In the genomic region with DNA sequence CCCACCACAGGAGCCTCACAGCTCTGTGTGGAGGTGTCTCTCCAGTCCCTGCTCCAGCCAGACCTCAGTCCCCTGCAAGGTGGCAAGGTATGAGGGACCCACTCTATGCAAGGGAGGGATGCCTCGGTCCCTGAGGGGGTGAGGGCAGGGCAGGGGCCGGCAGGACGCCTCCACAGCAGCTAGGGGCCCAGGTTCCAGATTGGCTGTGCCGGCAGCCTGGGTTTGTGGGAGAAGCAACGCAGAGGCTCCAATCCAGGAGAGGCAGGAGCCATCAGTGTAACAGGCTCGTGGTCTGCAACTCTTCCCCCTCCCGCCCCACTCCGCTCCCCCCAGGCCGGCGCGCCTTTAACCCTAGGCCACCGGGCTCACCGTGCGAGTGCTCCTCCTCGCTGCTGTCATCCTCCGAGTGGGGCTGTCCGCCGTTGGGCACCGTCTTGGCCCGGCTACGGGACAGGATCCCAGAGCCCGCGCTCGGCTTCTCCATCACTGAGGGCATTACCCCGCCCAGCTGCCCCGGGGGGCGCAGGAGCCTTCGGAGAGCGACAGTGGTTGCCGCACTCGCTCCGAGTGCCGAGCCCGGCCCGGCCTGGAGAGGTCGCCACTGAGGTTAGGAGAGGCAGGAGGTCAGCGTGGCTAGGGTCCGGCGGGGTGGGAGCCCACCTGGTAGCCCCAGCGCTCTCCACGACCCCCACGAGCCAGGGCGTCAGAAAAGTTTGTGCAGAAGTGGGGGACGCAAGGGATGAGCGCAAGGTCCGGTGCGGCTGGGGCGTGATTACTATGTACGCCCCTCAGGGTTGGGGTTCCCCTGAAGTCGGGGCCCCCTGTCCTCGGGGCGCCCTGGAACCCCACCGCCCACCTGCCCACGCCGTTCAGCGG, we compare ENCODE assay signal across 8 cellular contexts. TPM values are rescaled to one million over a fixed set of nuclear protein-coding genes. Genes with fewer than 3 reads are reported as not detected.
DNase-seq lines count a peak whose midpoint lies in the region; ATAC-seq, FAIRE-seq and TF ChIP-seq lines count a peak whose summit lies in the region.

No MANE protein-coding gene starts in this region.

- TSS peak; percentile 22 for BruUV-seq in HCT116 (replicated peaks; lab: Mats Ljungman, UMichigan)

- H3K36me3 Mint-ChIP-seq in brain = peaks cover 18% of the 10 kb centered on the region

- DNase-seq in HCT116 (ENCODE audit: low read depth, low spot score) (no peak), OCI-M1 (lab: John Stamatoyannopoulos, UW) (peak; percentile 60), keratinocyte (ENCODE audit: low read depth, low spot score) (no peak), NCI-H187 treated with DMSO at 0.1 percent for 48 hours (lab: John Stamatoyannopoulos, UW) (no peak)
- DNase-seq in stimulated activated naive CD4-positive, alpha-beta T cell treated with Interleukin-2 at 50 U/mL for 16 hours (lab: John Stamatoyannopoulos, UW) = peak; percentile 13

- dilution Hi-C loops in keratinocyte (cut with MboI; ENCODE audit: extremely low pct_ligation_motif_present, low sequenced_read_pairs) = no loop called here

- H3K9me3 ChIP-seq in BLaER1 treated with 17β-estradiol and CSF1 and Interleukin-3, amounts not matched to agents 10 nM and 100 nM (replicated peaks in 1 of 11) = no peaks in the 10 kb centered on the region
- H3K9me3 ChIP-seq in HCT116 (ENCODE audit: control insufficient read depth in 1 of 2, insufficient read depth in 1 of 2, low read depth in 1 of 2, low read length in 2 of 2) = no peaks in the 10 kb centered on the region
- no peaks in the 10 kb centered on the region for H3K9me3 ChIP-seq in keratinocyte (ENCODE audit: control insufficient read depth, low read depth, low read length)

- H2AFZ ChIP-seq in HCT116 (ENCODE audit: low read depth, low read length, poor library complexity, severe bottlenecking) = no peak overlapping the region
- peak overlapping the region; percentile 20 for H2AFZ ChIP-seq in keratinocyte (ENCODE audit: control insufficient read depth, low read length)

- peaks cover 0 to 28% (median 22%) of the 10 kb centered on the region in 11 experiments; a peak in 20 of 22 replicates for H3K36me3 ChIP-seq in BLaER1 treated with 17β-estradiol and CSF1 and Interleukin-3, amounts not matched to agents 10 nM and 100 nM
- H3K36me3 ChIP-seq in HCT116 (ENCODE audit: control insufficient read depth in 1 of 2, insufficient read depth in 2 of 2, low read length in 2 of 2) (no peaks in the 10 kb centered on the region; a peak in 1 of 4 replicates), keratinocyte (ENCODE audit: control insufficient read depth in 2 of 2, extremely low read depth in 1 of 2, insufficient read depth in 2 of 2, low read length in 2 of 2) (peaks cover 0 to 2% of the 10 kb centered on the region in 2 experiments)

- CTCF ChIA-PET in HCT116 (lab: Charles Lee) = interaction anchor here (0.7 to 2.7 kb wide), 3 partner anchors 18 to 30 kb away, joined by 4 to 24 read pairs (median 4); no protein-coding TSS in a partner anchor

- H3K4me2 ChIP-seq in BLaER1 treated with 17β-estradiol and CSF1 and Interleukin-3, amounts not matched to agents 10 nM and 100 nM = peak overlapping the region; percentile 91 to 100 (median 100)
- H3K4me2 ChIP-seq in HCT116 (ENCODE audit: low read length) (peak overlapping the region; percentile 94), keratinocyte (ENCODE audit: control insufficient read depth, extremely low read depth, insufficient read depth, low read depth, low read length) (peak overlapping the region; percentile 76)

- H3K9me3 Mint-ChIP-seq in brain = no peaks in the 10 kb centered on the region

- TF ChIP-seq POLR2A in HCT116 (IDR thresholded peaks at IDR 0.05; ENCODE audit: borderline replicate concordance, extremely low read depth, insufficient read depth, insufficient read length) = no peak

- no peaks in the 10 kb centered on the region for H3K27me3 ChIP-seq in BLaER1 treated with 17β-estradiol and CSF1 and Interleukin-3, amounts not matched to agents 10 nM and 100 nM
- H3K27me3 ChIP-seq in HCT116 (ENCODE audit: insufficient read depth, low read length) (no peaks in the 10 kb centered on the region), keratinocyte (ENCODE audit: control insufficient read depth, extremely low read depth, insufficient read depth, low read length) (peaks cover 9% of the 10 kb centered on the region)

- H3K4me3 ChIP-seq in BLaER1 treated with 17β-estradiol and CSF1 and Interleukin-3, amounts not matched to agents 10 nM and 100 nM = peak overlapping the region; percentile 76 to 93 (median 84)
- H3K4me3 ChIP-seq in HCT116 (replicated peaks in 1 of 2; ENCODE audit: low read depth in 1 of 2, low read length in 2 of 2) = peak overlapping the region; percentile 55 to 64
- peak overlapping the region; percentile 18 to 57 (median 37) for H3K4me3 ChIP-seq in keratinocyte (ENCODE audit: control insufficient read depth in 2 of 3, extremely low read depth in 1 of 3, insufficient read depth in 2 of 3, low read depth in 1 of 3, low read length in 3 of 3)

- peaks cover 46% of the 10 kb centered on the region for H3K4me1 Mint-ChIP-seq in brain

- H3K27me3 Mint-ChIP-seq in brain = peaks cover 8% of the 10 kb centered on the region

- TF ChIP-seq CTCF in HCT116 (IDR thresholded peaks at IDR 0.05 in 2 of 3, conservative IDR thresholded peaks at IDR 0.05 in 1 of 3; ENCODE audit: borderline replicate concordance in 1 of 3, insufficient read depth in 1 of 3, low read depth in 2 of 3, low read length in 2 of 3) (peak in 2 of 3 experiments; percentile 57 to 60; a peak in 4 of 6 replicates), brain (conservative IDR thresholded peaks at IDR 0.05) (peak; percentile 52 to 71), keratinocyte (optimal IDR thresholded peaks at IDR 0.05 in 1 of 3, IDR thresholded peaks at IDR 0.05 in 1 of 3, conservative IDR thresholded peaks at IDR 0.05 in 1 of 3; ENCODE audit: extremely low read depth in 1 of 3, insufficient read depth in 2 of 3, low read length in 3 of 3) (peak in 2 of 3 experiments; percentile 70 to 71)

- H3K4me3 Mint-ChIP-seq in brain = peak overlapping the region; percentile 89 to 94 (median 91)

- H3K27ac ChIP-seq in BLaER1 treated with 17β-estradiol and CSF1 and Interleukin-3, amounts not matched to agents 10 nM and 100 nM = peak overlapping the region in 10 of 11 experiments; percentile 69 to 89 (median 85); a peak in 21 of 22 replicates
- H3K27ac ChIP-seq in HCT116 (ENCODE audit: low read depth, low read length) (peak overlapping the region; percentile 98; the same call in 1 of the 2 replicates), keratinocyte (ENCODE audit: control insufficient read depth, insufficient read depth, low read length) (no peak overlapping the region)

- TF ChIP-seq RAD21 in HCT116 (IDR thresholded peaks at IDR 0.05; ENCODE audit: low read depth) = no peak

- H3K9ac ChIP-seq in BLaER1 treated with 17β-estradiol and CSF1 and Interleukin-3, amounts not matched to agents 10 nM and 100 nM = peak overlapping the region; percentile 76 to 92 (median 86)
- H3K9ac ChIP-seq in HCT116 (ENCODE audit: low read length) (peak overlapping the region; percentile 67), keratinocyte (ENCODE audit: control insufficient read depth, extremely low read depth, insufficient read depth, low read length) (peak overlapping the region; percentile 3)

- POLR2A ChIA-PET in HCT116 (lab: Charles Lee) = interaction anchor here (0.7 to 1.4 kb wide), 4 partner anchors 21 to 363 kb away, joined by 3 to 5 read pairs (median 4); no protein-coding TSS in a partner anchor

- H4K20me1 ChIP-seq in BLaER1 treated with 17β-estradiol and CSF1 and Interleukin-3, amounts not matched to agents 10 nM and 100 nM = peaks cover 0 to 39% (median 23%) of the 10 kb centered on the region in 11 experiments; a peak in 16 of 22 replicates
- no peaks in the 10 kb centered on the region for H4K20me1 ChIP-seq in HCT116 (ENCODE audit: insufficient read depth)
- H4K20me1 ChIP-seq in keratinocyte (ENCODE audit: control insufficient read depth, extremely low read depth, insufficient read depth, low read length) = no peaks in the 10 kb centered on the region

- no peak for FAIRE-seq in keratinocyte (lab: Jason Lieb, UNC)

- RAD21 ChIA-PET in HCT116 (lab: Charles Lee; ENCODE audit: low non-redundant PET in 1 of 2, low total read pairs in 2 of 2, uncharacterized antibody in 2 of 2, unreplicated experiment in 2 of 2) = interaction anchor here (0.6 to 0.7 kb wide), 3 partner anchors 18 to 226 kb away, joined by 3 to 6 read pairs (median 4); no protein-coding TSS in a partner anchor

- H3K9me2 ChIP-seq in HCT116 (ENCODE audit: insufficient read depth) = no peaks in the 10 kb centered on the region

- peak overlapping the region in 4 of 5 experiments; percentile 90 to 98 (median 94) for H3K27ac Mint-ChIP-seq in brain

- H3K79me2 ChIP-seq in HCT116 (ENCODE audit: insufficient read depth, low read length) (no peaks in the 10 kb centered on the region), keratinocyte (ENCODE audit: control insufficient read depth, insufficient read depth, low read length) (no peaks in the 10 kb centered on the region)

- H3K9me1 ChIP-seq in keratinocyte (ENCODE audit: control insufficient read depth, extremely low read depth, insufficient read depth, low read length) = no peaks in the 10 kb centered on the region

- peaks cover 49 to 82% (median 70%) of the 10 kb centered on the region in 10 experiments for H3K4me1 ChIP-seq in BLaER1 treated with 17β-estradiol and CSF1 and Interleukin-3, amounts not matched to agents 10 nM and 100 nM
- H3K4me1 ChIP-seq in HCT116 (ENCODE audit: control insufficient read depth in 1 of 2, insufficient read depth in 2 of 2, low read length in 2 of 2) (peaks cover 30 to 52% of the 10 kb centered on the region in 2 experiments), keratinocyte (ENCODE audit: control insufficient read depth, extremely low read depth, insufficient read depth, low read length) (peaks cover 9% of the 10 kb centered on the region)

- intact Hi-C loops in HCT116 (cut with micrococcal nuclease) = loop anchor here (2.0 kb wide), 1 partner anchor 59 kb away; a partner anchor contains a TSS

- ATAC-seq in HCT116 (peak; percentile 28), GM21528 (IDR thresholded peaks at IDR 0.05; ENCODE audit: low FRiP score, unreplicated experiment) (no peak)

RNA-seq across cellular contexts. Expression of a gene that starts 0.8 kb away (rescaled TPM):
- 10.8 TPM for total RNA-seq in HCT116 (2021; ENCODE audit: unreplicated experiment)
- polyA plus RNA-seq in HCT116 (2012) = 13.7 and 14.7 TPM in 2 replicates
- 23.5 TPM for polyA plus RNA-seq in brain (ENCODE audit: insufficient read depth, low read depth, low replicate concordance)
- polyA plus RNA-seq in keratinocyte = 0.35 to 0.62 TPM (median 0.46 TPM) in 3 replicates
- 0.15 TPM for polyA plus RNA-seq in keratinocyte (2011; ENCODE audit: low read depth)
- polyA plus RNA-seq in keratinocyte (2011; cell fraction: cytosol; rRNA removed) = 0.22 and 0.44 TPM in 2 replicates
- 0.28 and 0.40 TPM in 2 replicates for polyA plus RNA-seq in keratinocyte (2011; cell fraction: nucleus; rRNA removed)
- 0.07 and 0.47 TPM in 2 replicates for polyA plus RNA-seq in keratinocyte (2012; ENCODE audit: low replicate concordance)
- 0.13 to 0.95 TPM (median 0.38 TPM) in 3 replicates for polyA minus RNA-seq in keratinocyte
- 0.96 TPM for polyA minus RNA-seq in keratinocyte (2011; cell fraction: cytosol; rRNA and poly(A)+ RNA removed)
- not detected in 2 replicates for polyA minus RNA-seq in keratinocyte (2011; cell fraction: nucleus; rRNA and poly(A)+ RNA removed)

RNA-seq across cellular contexts. Expression of a gene that starts 22.6 kb away (rescaled TPM):
- total RNA-seq in HCT116 (2021; ENCODE audit: unreplicated experiment) = 25.3 TPM
- 11.4 and 13.8 TPM in 2 replicates for polyA plus RNA-seq in HCT116 (2012)
- polyA plus RNA-seq in brain (ENCODE audit: insufficient read depth, low read depth, low replicate concordance) (15.8 TPM), keratinocyte (8.9 to 23.2 TPM (median 13.5 TPM) in 3 replicates)
- polyA plus RNA-seq in keratinocyte (2011; ENCODE audit: low read depth) = 2.7 TPM
- 10.0 and 10.2 TPM in 2 replicates for polyA plus RNA-seq in keratinocyte (2011; cell fraction: cytosol; rRNA removed)
- polyA plus RNA-seq in keratinocyte (2011; cell fraction: nucleus; rRNA removed) = 46.9 and 48.5 TPM in 2 replicates
- 4.1 and 13.0 TPM in 2 replicates for polyA plus RNA-seq in keratinocyte (2012; ENCODE audit: low replicate concordance)
- polyA minus RNA-seq in keratinocyte = 6.8 to 14.7 TPM (median 10.9 TPM) in 3 replicates
- polyA minus RNA-seq in keratinocyte (2011; cell fraction: cytosol; rRNA and poly(A)+ RNA removed) = 3.5 TPM
- 7.3 and 13.0 TPM in 2 replicates for polyA minus RNA-seq in keratinocyte (2011; cell fraction: nucleus; rRNA and poly(A)+ RNA removed)

RNA-seq across cellular contexts. Expression of a gene that starts 58.2 kb away (rescaled TPM):
- total RNA-seq in HCT116 (2021; ENCODE audit: unreplicated experiment) = 536 TPM
- polyA plus RNA-seq in HCT116 (2012) = 1,028 and 1,102 TPM in 2 replicates
- 1,055 TPM for polyA plus RNA-seq in brain (ENCODE audit: insufficient read depth, low read depth, low replicate concordance)
- 159 to 308 TPM (median 242 TPM) in 3 replicates for polyA plus RNA-seq in keratinocyte
- 8.0 TPM for polyA plus RNA-seq in keratinocyte (2011; ENCODE audit: low read depth)
- polyA plus RNA-seq in keratinocyte (2011; cell fraction: cytosol; rRNA removed) = 179 and 361 TPM in 2 replicates
- 107 and 138 TPM in 2 replicates for polyA plus RNA-seq in keratinocyte (2011; cell fraction: nucleus; rRNA removed)
- polyA plus RNA-seq in keratinocyte (2012; ENCODE audit: low replicate concordance) = 346 and 458 TPM in 2 replicates
- polyA minus RNA-seq in keratinocyte = 107 to 438 TPM (median 174 TPM) in 3 replicates
- 393 TPM for polyA minus RNA-seq in keratinocyte (2011; cell fraction: cytosol; rRNA and poly(A)+ RNA removed)
- polyA minus RNA-seq in keratinocyte (2011; cell fraction: nucleus; rRNA and poly(A)+ RNA removed) = 52.0 and 55.9 TPM in 2 replicates

Comparison
In these comparisons a context has a peak if more than half of its experiments do, and no peak if none do; other contexts are left out.
1. H3K9ac ChIP-seq: peak in every context shown above with its lines; median percentile 86 in BLaER1 treated with 17β-estradiol and CSF1 and Interleukin-3, amounts not matched to agents 10 nM and 100 nM; 67 in HCT116; 3 in keratinocyte.
2. DNase-seq: peak in OCI-M1 (single experiment) and stimulated activated naive CD4-positive, alpha-beta T cell treated with Interleukin-2 at 50 U/mL for 16 hours (single experiment); none in HCT116 (single experiment), keratinocyte (single experiment) and NCI-H187 treated with DMSO at 0.1 percent for 48 hours (single experiment).
3. RNA of a gene that starts 0.8 kb away (polyA plus RNA-seq): 23.5 TPM in brain (single experiment); 0.07 to 0.62 TPM in keratinocyte; every median in the first group is over 10 times any median in the second.
4. Peak in every context shown above with its lines, with median percentiles within 50 percentile points of each other: H3K4me2 ChIP-seq, H3K4me3 ChIP-seq and CTCF ChIP-seq.